In the genomic region with DNA sequence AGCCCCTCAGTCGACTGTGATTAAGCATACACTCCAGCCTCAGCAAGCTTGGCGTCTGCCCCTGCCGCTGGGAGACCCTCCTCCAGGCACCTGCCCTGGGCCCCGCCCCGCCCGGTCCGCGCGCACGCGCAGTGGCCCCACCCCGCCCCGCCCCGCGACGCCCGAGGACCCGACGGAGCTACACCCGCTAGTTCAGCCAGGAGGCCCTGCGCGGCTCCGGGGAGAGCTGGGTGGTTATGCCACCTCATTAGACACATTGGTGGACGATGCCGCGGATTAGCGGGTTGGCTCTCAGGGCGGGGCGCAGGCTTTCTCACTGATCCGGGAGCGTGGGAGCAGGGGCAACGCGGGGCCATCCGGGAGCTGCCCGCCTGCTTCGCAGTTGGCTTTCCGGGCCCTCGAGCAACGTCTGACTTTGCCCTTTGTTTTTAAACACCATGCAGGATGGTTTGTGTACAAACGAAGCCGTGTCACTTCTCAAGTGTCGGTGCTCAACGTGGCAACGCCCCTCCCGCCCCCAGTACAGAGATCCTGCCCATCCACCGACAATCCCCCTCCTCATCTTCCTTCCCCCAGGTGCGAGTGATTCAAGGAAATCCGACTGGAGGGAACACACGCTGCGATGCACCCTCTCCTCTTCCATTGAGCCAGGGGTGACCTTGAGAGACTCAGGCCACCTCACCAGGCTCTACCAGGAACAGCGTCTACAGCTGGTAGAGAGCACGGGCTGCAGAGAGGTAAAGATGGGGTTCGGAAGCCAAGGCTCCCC, we compare ENCODE assay signal across 8 cellular contexts.
DNase-seq lines count a peak whose midpoint lies in the region; ATAC-seq and TF ChIP-seq lines count a peak whose summit lies in the region.

No MANE protein-coding gene starts in this region.

- POLR2A ChIA-PET in GM10248 (lab: Yijun Ruan, JAX), result interaction anchor here (0.6 kb wide), 3 partner anchors 16 to 73 kb away, joined by 3 to 5 read pairs (median 3); no protein-coding TSS in a partner anchor

- intact Hi-C loops in right cardiac atrium (cut with DNase I), result no loop called here
- intact Hi-C loops in sciatic nerve (cut with DNase I), result no loop called here
- intact Hi-C loops in uterus (cut with DNase I; ENCODE audit: low total_unique reads), result no loop called here

- H3K4me3 ChIP-seq in right cardiac atrium (ENCODE audit: low read length) (peak overlapping the region; percentile 43), uterus (peak overlapping the region in 1 of 2 donors; percentile 15)

- WGBS in right cardiac atrium, result 12% methylated on average over 53 of the region's 53 CpGs

- no peak for TF ChIP-seq POLR2A in uterus (IDR thresholded peaks at IDR 0.05)

- DNase-seq in GM10248 (ENCODE audit: extremely low spot score) (peak; percentile 90), SW480 (ENCODE audit: low spot score) (peak; percentile 48), amniotic epithelial cell (ENCODE audit: low read depth) (peak; percentile 11), right cardiac atrium (peak; percentile 36 to 79 (median 72)), sciatic nerve (ENCODE audit: low spot score) (peak; percentile 66), NCI-H187 treated with DMSO at 0.1 percent for 48 hours (lab: John Stamatoyannopoulos, UW) (no peak), uterus (no peak)

- H3K9me3 ChIP-seq in right cardiac atrium (ENCODE audit: control insufficient read depth, low read length), result no peaks in the 10 kb centered on the region
- H3K9me3 ChIP-seq in uterus, result no peaks in the 10 kb centered on the region

- ATAC-seq in HG03442 (IDR thresholded peaks at IDR 0.05; ENCODE audit: unreplicated experiment) (peak; percentile 76), right cardiac atrium (peak; percentile 80 to 86), sciatic nerve (peak; percentile 74)

- TF ChIP-seq CTCF in GM10248 (IDR thresholded peaks at IDR 0.05; ENCODE audit: control extremely low read depth, extremely low read depth, low read depth, missing control alignments), result no peak
- no peak for TF ChIP-seq CTCF in uterus (IDR thresholded peaks at IDR 0.05)

- no peak overlapping the region for H3K27ac ChIP-seq in right cardiac atrium (ENCODE audit: low read length)
- H3K27ac ChIP-seq in uterus, result no peak overlapping the region

- peaks cover 3% of the 10 kb centered on the region for H3K4me1 ChIP-seq in right cardiac atrium (ENCODE audit: control insufficient read depth, insufficient read depth, low read length)
- H3K4me1 ChIP-seq in uterus, result peaks cover 0 to 4% of the 10 kb centered on the region in 2 donors

- CTCF ChIA-PET in GM10248 (lab: Yijun Ruan, JAX), result interaction anchor here (0.9 to 3.3 kb wide), 9 partner anchors 15 to 864 kb away, joined by 3 to 14 read pairs (median 4); no protein-coding TSS in a partner anchor

- H3K27me3 ChIP-seq in right cardiac atrium (ENCODE audit: control insufficient read depth, insufficient read depth) (no peaks in the 10 kb centered on the region), uterus (no peaks in the 10 kb centered on the region)

- no peaks in the 10 kb centered on the region for H3K36me3 ChIP-seq in uterus

Comparison
In these comparisons a context has a peak if more than half of its experiments do, and no peak if none do; other contexts are left out.
1. DNase-seq: peak in GM10248 (single experiment), SW480 (single experiment), amniotic epithelial cell (single experiment), right cardiac atrium (3 of 3) and sciatic nerve (single experiment); none in NCI-H187 treated with DMSO at 0.1 percent for 48 hours (single experiment) and uterus (0 of 2).
2. Peak in every context shown above with its lines, with median percentiles within 50 percentile points of each other: ATAC-seq.